ENCODE assay signal across 14 cellular contexts in genomic region chr11:31974737-31975136, GRCh38.
DNase-seq lines count a peak whose midpoint lies in the region; ATAC-seq and TF ChIP-seq lines count a peak whose summit lies in the region.
"Had no signal": no experiment of that assay in that cellular context is flagged by ENCODE, and none has a peak within 500 bp of the region (broad histone marks: within the 10 kb centered on the region; RNA-seq: fewer than 3 reads in every experiment).

No MANE protein-coding gene starts in this region.

- TF ChIP-seq CTCF in BJ (IDR thresholded peaks at IDR 0.05; ENCODE audit: insufficient read depth, low read depth, low read length) = no peak
- no peak for TF ChIP-seq CTCF in kidney epithelial cell (IDR thresholded peaks at IDR 0.05; ENCODE audit: insufficient read depth, low read length, poor library complexity, severe bottlenecking)

- no peak for ATAC-seq in left colon
- ATAC-seq: stimulated activated naive B cell treated with anti-CD40 and anti-IgM and Interleukin-4, amounts not matched to agents 10 μg/mL and 1 μg/mL and 100 μg/mL, for 72 hours; T-cell had no signal

- H3K36me3 ChIP-seq in BJ (ENCODE audit: control insufficient read depth, insufficient read depth, low read length) (no peaks in the 10 kb centered on the region), kidney epithelial cell (ENCODE audit: control insufficient read depth, insufficient read depth, low read length) (no peaks in the 10 kb centered on the region)

- CTCF ChIA-PET in BJ (lab: Yijun Ruan, JAX) = interaction anchor here (0.7 to 3.6 kb wide), 7 partner anchors 16 to 201 kb away, joined by 3 to 21 read pairs (median 3); no protein-coding TSS in a partner anchor

- H3K27ac ChIP-seq in substantia nigra (ENCODE audit: low read depth, low read length, poor library complexity, severe bottlenecking) = no peak overlapping the region

- intact Hi-C loops in left colon (cut with DNase I, micrococcal nuclease) = no loop called here

- POLR2A ChIA-PET in BJ (lab: Charles Lee) = no interaction called here

- peaks cover 2% of the 10 kb centered on the region; the same call in 1 of the 2 replicates for H3K27me3 ChIP-seq in BJ (ENCODE audit: control insufficient read depth, insufficient read depth, low read length)
- H3K27me3 ChIP-seq in kidney epithelial cell (ENCODE audit: control insufficient read depth, insufficient read depth, low read length) = no peaks in the 10 kb centered on the region

- peak; percentile 21 for DNase-seq in BJ (ENCODE audit: low read depth)
- DNase-seq in LHCN-M2 (ENCODE audit: low read depth) = peak; percentile 90
- peak; percentile 23 for DNase-seq in astrocyte of the hippocampus (ENCODE audit: low read depth, low spot score)
- peak; percentile 44 for DNase-seq in kidney epithelial cell (ENCODE audit: low read depth)
- no peak for DNase-seq in left colon
- no peak for DNase-seq in GM19238 (ENCODE audit: insufficient read length, low spot score)
- DNase-seq in substantia nigra (lab: John Stamatoyannopoulos, UW) = no peak
- no peak for DNase-seq in GF-D8 (lab: John Stamatoyannopoulos, UW)
- DNase-seq: activated naive CD8-positive, alpha-beta T cell treated with anti-CD3 and anti-CD28 coated beads, Interleukin-2, amount 10 ng/mL, durations not matched to agents 7 days and 5 days; activated T-cell treated with anti-CD3 and anti-CD28 coated beads for 4 hours; Karpas-422; stimulated activated CD4-positive, alpha-beta T cell treated with anti-CD3 and anti-CD28 coated beads, Interleukin-2, amount 100 ng/mL, for 48 hours; stimulated activated naive B cell treated with anti-CD40 and anti-IgM and Interleukin-4, amounts not matched to agents 10 μg/mL and 1 μg/mL and 100 μg/mL, for 72 hours; T-cell had no signal

- H3K4me3 ChIP-seq in BJ (ENCODE audit: low read depth, low read length) = no peak overlapping the region
- H3K4me3 ChIP-seq in kidney epithelial cell (ENCODE audit: low read depth, low read length) = no peak overlapping the region

Comparison
In these comparisons a context has a peak if more than half of its experiments do, and no peak if none do; other contexts are left out.
1. DNase-seq: peak in BJ (single experiment), LHCN-M2 (single experiment), astrocyte of the hippocampus (single experiment) and kidney epithelial cell (single experiment); none in left colon (0 of 2), GM19238 (single experiment), substantia nigra (0 of 49) and GF-D8 (single experiment).